ENCODE assay signal across 17 cellular contexts in genomic region chr10:35398355-35398754, GRCh38.
DNase-seq lines count a peak whose midpoint lies in the region; ATAC-seq, FAIRE-seq and TF ChIP-seq lines count a peak whose summit lies in the region.
"Had no signal": no experiment of that assay in that cellular context is flagged by ENCODE, and none has a peak within 500 bp of the region (broad histone marks: within the 10 kb centered on the region; RNA-seq: fewer than 3 reads in every experiment).

No MANE protein-coding gene starts in this region.

- H3K36me3 ChIP-seq in cardiac muscle cell (no peaks in the 10 kb centered on the region), astrocyte (ENCODE audit: insufficient read depth, low read length) (no peaks in the 10 kb centered on the region), upper lobe of right lung (no peaks in the 10 kb centered on the region), Karpas-422 (ENCODE audit: insufficient read depth, low read length) (no peaks in the 10 kb centered on the region)

- H3K9me3 Mint-ChIP-seq in astrocyte (ENCODE audit: unreplicated experiment) = no peaks in the 10 kb centered on the region
- H3K9me3 Mint-ChIP-seq in glutamatergic neuron (ENCODE audit: unreplicated experiment) = peaks cover 22% of the 10 kb centered on the region
- H3K9me3 Mint-ChIP-seq: HFFc6; naive thymus-derived CD8-positive, alpha-beta T cell had no signal

- intact Hi-C loops in left ventricle myocardium superior (cut with micrococcal nuclease) (no loop called here), upper lobe of right lung (cut with DNase I) (no loop called here)

- H3K27ac Mint-ChIP-seq in astrocyte (ENCODE audit: unreplicated experiment) (no peak overlapping the region), glutamatergic neuron (ENCODE audit: unreplicated experiment) (peak overlapping the region; percentile 79)
- H3K27ac Mint-ChIP-seq: HFFc6 had no signal

- H3K9ac ChIP-seq in astrocyte (ENCODE audit: low read length) = no peak overlapping the region
- no peak overlapping the region for H3K9ac ChIP-seq in Karpas-422 (ENCODE audit: low read length)

- H3K4me2 ChIP-seq in astrocyte (ENCODE audit: low read length) (no peak overlapping the region), Karpas-422 (ENCODE audit: low read depth, low read length, poor library complexity, severe bottlenecking) (no peak overlapping the region)

- TF ChIP-seq CTCF in cardiac muscle cell (IDR thresholded peaks at IDR 0.05; ENCODE audit: low read depth, low read length) = no peak
- no peak for TF ChIP-seq CTCF in astrocyte (IDR thresholded peaks at IDR 0.05; ENCODE audit: insufficient read depth, low read depth, low read length)
- no peak for TF ChIP-seq CTCF in glutamatergic neuron (IDR thresholded peaks at IDR 0.05; ENCODE audit: partially characterized antibody, unreplicated experiment)
- no peak for TF ChIP-seq CTCF in upper lobe of right lung (IDR thresholded peaks at IDR 0.05)

- no peaks in the 10 kb centered on the region for H3K27me3 ChIP-seq in cardiac muscle cell
- H3K27me3 ChIP-seq in astrocyte (ENCODE audit: insufficient read depth, low read length) = no peaks in the 10 kb centered on the region
- no peaks in the 10 kb centered on the region for H3K27me3 ChIP-seq in upper lobe of right lung
- no peaks in the 10 kb centered on the region for H3K27me3 ChIP-seq in Karpas-422 (ENCODE audit: low read length)

- H3K79me2 ChIP-seq in astrocyte (ENCODE audit: insufficient read depth, low read length) = peaks cover 99% of the 10 kb centered on the region
- H3K79me2 ChIP-seq in Karpas-422 (ENCODE audit: low read length) = peaks cover 2% of the 10 kb centered on the region; the same call in 1 of the 2 replicates

- peak overlapping the region; percentile 26 for H3K27ac ChIP-seq in cardiac muscle cell
- H3K27ac ChIP-seq in astrocyte (ENCODE audit: low read depth, low read length) = no peak overlapping the region
- peak overlapping the region; percentile 55 for H3K27ac ChIP-seq in upper lobe of right lung
- no peak overlapping the region for H3K27ac ChIP-seq in Karpas-422 (ENCODE audit: low read length)

- H3K36me3 Mint-ChIP-seq in astrocyte (ENCODE audit: low read depth, unreplicated experiment) = no peaks in the 10 kb centered on the region
- no peaks in the 10 kb centered on the region for H3K36me3 Mint-ChIP-seq in glutamatergic neuron (ENCODE audit: unreplicated experiment)

- no peak overlapping the region for H3K4me3 ChIP-seq in cardiac muscle cell
- H3K4me3 ChIP-seq in astrocyte (ENCODE audit: insufficient read depth, low read depth, low read length) = no peak overlapping the region
- no peak overlapping the region for H3K4me3 ChIP-seq in upper lobe of right lung
- H3K4me3 ChIP-seq in Karpas-422 (ENCODE audit: low read length) = no peak overlapping the region

- H3K4me1 Mint-ChIP-seq in astrocyte (ENCODE audit: low read depth, unreplicated experiment) (peaks cover 34% of the 10 kb centered on the region), glutamatergic neuron (ENCODE audit: low read depth, unreplicated experiment) (peaks cover 64% of the 10 kb centered on the region)

- FAIRE-seq in astrocyte (lab: Jason Lieb, UNC) = no peak
- FAIRE-seq: endometrium had no signal

- H2AFZ ChIP-seq in astrocyte (ENCODE audit: low read depth, low read length) (no peak overlapping the region), Karpas-422 (ENCODE audit: low read length) (no peak overlapping the region)

- H3K4me3 Mint-ChIP-seq in astrocyte (ENCODE audit: unreplicated experiment) (peak overlapping the region; percentile 11), glutamatergic neuron (ENCODE audit: unreplicated experiment) (peak overlapping the region; percentile 77)
- H3K4me3 Mint-ChIP-seq: HFFc6 had no signal

- peaks cover 43% of the 10 kb centered on the region for H3K4me1 ChIP-seq in cardiac muscle cell (ENCODE audit: low read depth)
- H3K4me1 ChIP-seq in astrocyte (ENCODE audit: insufficient read depth, low read length) = peaks cover 6% of the 10 kb centered on the region
- H3K4me1 ChIP-seq in upper lobe of right lung = peaks cover 62% of the 10 kb centered on the region
- H3K4me1 ChIP-seq in Karpas-422 (ENCODE audit: low read length) = no peaks in the 10 kb centered on the region

- DNase-seq in cardiac muscle cell (ENCODE audit: low read depth in 1 of 2, low spot score in 1 of 2) (peak in 1 of 2 donors; percentile 56), left ventricle myocardium superior (no peak), astrocyte (ENCODE audit: low read depth) (no peak), glutamatergic neuron (no peak), upper lobe of right lung (no peak), foreskin melanocyte (no peak), Karpas-422 (no peak)
- DNase-seq: central memory CD4-positive, alpha-beta T cell; HFFc6; Kasumi-1; naive thymus-derived CD8-positive, alpha-beta T cell; NCI-H1105 treated with DMSO at 0.1 percent for 48 hours; NCI-H2227 treated with DMSO at 0.1 percent for 48 hours; Right ventricle myocardium superior; T-helper 2 cell had no signal

- H3K9me2 ChIP-seq in Karpas-422 (replicated peaks; ENCODE audit: insufficient read depth, low read length) = no peaks in the 10 kb centered on the region

- ATAC-seq in left ventricle myocardium superior (no peak), upper lobe of right lung (no peak), HG03460 (IDR thresholded peaks at IDR 0.05; ENCODE audit: unreplicated experiment) (no peak)
- ATAC-seq: naive thymus-derived CD8-positive, alpha-beta T cell had no signal

- peaks cover 90% of the 10 kb centered on the region for H4K20me1 ChIP-seq in astrocyte (ENCODE audit: insufficient read depth, low read length)
- H4K20me1 ChIP-seq in Karpas-422 (ENCODE audit: insufficient read depth, low read depth, low read length) = no peaks in the 10 kb centered on the region

- H3K27me3 Mint-ChIP-seq in astrocyte (ENCODE audit: low read depth, unreplicated experiment) (no peaks in the 10 kb centered on the region), glutamatergic neuron (ENCODE audit: unreplicated experiment) (peaks cover 15% of the 10 kb centered on the region)
- H3K27me3 Mint-ChIP-seq: naive thymus-derived CD8-positive, alpha-beta T cell had no signal

- no peaks in the 10 kb centered on the region for H3K9me3 ChIP-seq in cardiac muscle cell (ENCODE audit: low read depth)
- no peaks in the 10 kb centered on the region for H3K9me3 ChIP-seq in astrocyte (ENCODE audit: insufficient read depth, low read depth, low read length)
- H3K9me3 ChIP-seq in upper lobe of right lung = no peaks in the 10 kb centered on the region
- peaks cover 7% of the 10 kb centered on the region; the same call in 1 of the 2 replicates for H3K9me3 ChIP-seq in Karpas-422 (ENCODE audit: low read length)

Comparison
In these comparisons a context has a peak if more than half of its experiments do, and no peak if none do; other contexts are left out.
1. H3K27ac ChIP-seq: peak in cardiac muscle cell (single experiment) and upper lobe of right lung (single experiment); none in astrocyte (single experiment) and Karpas-422 (single experiment).